Comparison of ENCODE assay signal across 22 cellular contexts in genomic region chr22:27681037-27681436, GRCh38.
"Had no signal": no experiment of that assay in that cellular context is flagged by ENCODE, and none has a peak within 500 bp of the region (broad histone marks: within the 10 kb centered on the region; RNA-seq: fewer than 3 reads in every experiment).

No MANE protein-coding gene starts in this region.

- H3K27me3 Mint-ChIP-seq: natural killer cell treated with Interleukin-12 subunit alpha and Interleukin-12 subunit beta and Interleukin-15 and Interleukin-18, amount 100 ng/mL, for 72 hours; stimulated activated naive B cell treated with anti-CD40 and anti-IgM and Interleukin-4, amounts not matched to agents 10 μg/mL and 1 μg/mL and 100 μg/mL, for 72 hours had no signal

- H3K9me3 Mint-ChIP-seq: memory B cell; natural killer cell treated with Interleukin-12 subunit alpha and Interleukin-12 subunit beta and Interleukin-15 and Interleukin-18, amount 100 ng/mL, for 72 hours; stimulated activated naive B cell treated with anti-CD40 and anti-IgM and Interleukin-4, amounts not matched to agents 10 μg/mL and 1 μg/mL and 100 μg/mL, for 72 hours had no signal

- H3K27ac ChIP-seq: esophagus squamous epithelium, neutrophil, psoas muscle, right lobe of liver, stomach, thoracic aorta, transverse colon had no signal

- H3K36me3 ChIP-seq: esophagus squamous epithelium, neutrophil, right lobe of liver, stomach, thoracic aorta, transverse colon had no signal

- H3K4me3 Mint-ChIP-seq: memory B cell; natural killer cell treated with Interleukin-12 subunit alpha and Interleukin-12 subunit beta and Interleukin-15 and Interleukin-18, amount 100 ng/mL, for 72 hours; stimulated activated naive B cell treated with anti-CD40 and anti-IgM and Interleukin-4, amounts not matched to agents 10 μg/mL and 1 μg/mL and 100 μg/mL, for 72 hours had no signal

- DNase-seq: cerebellar nuclear complex; dermis blood vessel endothelial cell; esophagus squamous epithelium; foreskin fibroblast; head of caudate nucleus; hippocampal formation; kidney glomerular epithelial cell; midbrain; psoas muscle; retina; right lobe of liver; stimulated activated CD4-positive, alpha-beta T cell treated with anti-CD3 and anti-CD28 coated beads, Interleukin-15, amount 100 ng/mL, for 24 hours; stimulated activated CD4-positive, alpha-beta T cell treated with anti-CD3 and anti-CD28 coated beads, Interleukin-1b, Interleukin-23, amount 100 ng/mL, for 48 hours; stimulated activated CD4-positive, alpha-beta T cell treated with anti-CD3 and anti-CD28 coated beads, Interleukin-4, amount 100 ng/mL, for 24 hours; stimulated activated naive B cell treated with anti-CD40 and anti-IgM and Interleukin-4, amounts not matched to agents 10 μg/mL and 1 μg/mL and 100 μg/mL, for 72 hours; stomach; substantia nigra; transverse colon had no signal

- H3K4me3 ChIP-seq: esophagus squamous epithelium, psoas muscle, right lobe of liver, stomach, thoracic aorta, transverse colon had no signal

- H3K27ac Mint-ChIP-seq: memory B cell; natural killer cell treated with Interleukin-12 subunit alpha and Interleukin-12 subunit beta and Interleukin-15 and Interleukin-18, amount 100 ng/mL, for 72 hours; stimulated activated naive B cell treated with anti-CD40 and anti-IgM and Interleukin-4, amounts not matched to agents 10 μg/mL and 1 μg/mL and 100 μg/mL, for 72 hours had no signal

- H3K4me1 ChIP-seq: right lobe of liver had no signal

- H3K4me1 Mint-ChIP-seq: memory B cell; stimulated activated naive B cell treated with anti-CD40 and anti-IgM and Interleukin-4, amounts not matched to agents 10 μg/mL and 1 μg/mL and 100 μg/mL, for 72 hours had no signal

- H3K27me3 ChIP-seq: esophagus squamous epithelium, neutrophil, right lobe of liver, stomach, transverse colon had no signal

- H3K36me3 Mint-ChIP-seq: memory B cell; natural killer cell treated with Interleukin-12 subunit alpha and Interleukin-12 subunit beta and Interleukin-15 and Interleukin-18, amount 100 ng/mL, for 72 hours; stimulated activated naive B cell treated with anti-CD40 and anti-IgM and Interleukin-4, amounts not matched to agents 10 μg/mL and 1 μg/mL and 100 μg/mL, for 72 hours had no signal

- H3K9me3 ChIP-seq: esophagus squamous epithelium, neutrophil, psoas muscle, right lobe of liver, thoracic aorta, transverse colon had no signal

- ATAC-seq: psoas muscle; right lobe of liver; stimulated activated naive B cell treated with anti-CD40 and anti-IgM and Interleukin-4, amounts not matched to agents 10 μg/mL and 1 μg/mL and 100 μg/mL, for 72 hours had no signal
